Comparison of ENCODE assay signal across 10 cellular contexts in genomic region chr12:3755898-3756297, GRCh38.
"Had no signal": no experiment of that assay in that cellular context is flagged by ENCODE, and none has a peak within 500 bp of the region (broad histone marks: within the 10 kb centered on the region; RNA-seq: fewer than 3 reads in every experiment).

No MANE protein-coding gene starts in this region.

- H3K9me3 Mint-ChIP-seq: activated CD4-positive, alpha-beta memory T cell treated with anti-CD3 and anti-CD28 coated beads for 36 hours; activated naive CD4-positive, alpha-beta T cell treated with anti-CD3 and anti-CD28 coated beads, Interleukin-2, amount 10 ng/mL, durations not matched to agents 7 days and 5 days; natural killer cell had no signal

- H3K27ac Mint-ChIP-seq: activated CD4-positive, alpha-beta memory T cell treated with anti-CD3 and anti-CD28 coated beads for 36 hours; activated naive CD4-positive, alpha-beta T cell treated with anti-CD3 and anti-CD28 coated beads, Interleukin-2, amount 10 ng/mL, durations not matched to agents 7 days and 5 days; natural killer cell; stimulated activated naive CD8-positive, alpha-beta T cell treated with anti-CD3 and anti-CD28 coated beads, Interleukin-15, amount 100 ng/mL, for 72 hours had no signal

- H3K4me3 ChIP-seq: testis had no signal

- H3K9me3 ChIP-seq: testis had no signal

- H3K4me3 Mint-ChIP-seq: activated CD4-positive, alpha-beta memory T cell treated with anti-CD3 and anti-CD28 coated beads for 36 hours; activated naive CD4-positive, alpha-beta T cell treated with anti-CD3 and anti-CD28 coated beads, Interleukin-2, amount 10 ng/mL, durations not matched to agents 7 days and 5 days; natural killer cell; stimulated activated naive CD8-positive, alpha-beta T cell treated with anti-CD3 and anti-CD28 coated beads, Interleukin-15, amount 100 ng/mL, for 72 hours had no signal

- H3K27me3 ChIP-seq: testis had no signal

- H3K36me3 Mint-ChIP-seq: natural killer cell had no signal

- DNase-seq: activated CD4-positive, alpha-beta memory T cell treated with anti-CD3 and anti-CD28 coated beads for 36 hours; activated CD4-positive, CD25-positive, alpha-beta regulatory T cell treated with anti-CD3 and anti-CD28 coated beads, Interleukin-2, amount 50 U/mL, for 72 hours; activated naive CD4-positive, alpha-beta T cell treated with anti-CD3 and anti-CD28 coated beads, Interleukin-2, amount 10 ng/mL, durations not matched to agents 7 days and 5 days; dermis blood vessel endothelial cell; glutamatergic neuron; left colon; natural killer cell; stimulated activated CD4-positive, alpha-beta T cell treated with anti-CD3 and anti-CD28 coated beads, Interleukin-4, amount 100 ng/mL, for 24 hours; stimulated activated naive CD8-positive, alpha-beta T cell treated with anti-CD3 and anti-CD28 coated beads, Interleukin-15, amount 100 ng/mL, for 72 hours; testis had no signal

- H3K27ac ChIP-seq: testis had no signal

- H3K27me3 Mint-ChIP-seq: activated CD4-positive, alpha-beta memory T cell treated with anti-CD3 and anti-CD28 coated beads for 36 hours; activated naive CD4-positive, alpha-beta T cell treated with anti-CD3 and anti-CD28 coated beads, Interleukin-2, amount 10 ng/mL, durations not matched to agents 7 days and 5 days; stimulated activated naive CD8-positive, alpha-beta T cell treated with anti-CD3 and anti-CD28 coated beads, Interleukin-15, amount 100 ng/mL, for 72 hours had no signal
